ENCODE assay signal across 23 cellular contexts in genomic region chr2:43306197-43306596, GRCh38.
DNase-seq lines count a peak whose midpoint lies in the region; ATAC-seq and TF ChIP-seq lines count a peak whose summit lies in the region.
"Had no signal": no experiment of that assay in that cellular context is flagged by ENCODE, and none has a peak within 500 bp of the region (broad histone marks: within the 10 kb centered on the region; RNA-seq: fewer than 3 reads in every experiment).

No MANE protein-coding gene starts in this region.

- H2AFZ ChIP-seq in mesenchymal stem cell (ENCODE audit: low read depth, low read length): no peak overlapping the region

- 99% methylated on average over 5 of the region's 5 CpGs for WGBS in mesenchymal stem cell

- no peak overlapping the region for H2BK15ac ChIP-seq in mesenchymal stem cell (ENCODE audit: low read depth, poor library complexity, severe bottlenecking)

- H3K4me3 ChIP-seq in right atrium auricular region: no peak overlapping the region
- H3K4me3 ChIP-seq in mesenchymal stem cell (ENCODE audit: insufficient read depth in 1 of 2, low read depth in 1 of 2, low read length in 2 of 2): no peak overlapping the region
- no peak overlapping the region for H3K4me3 ChIP-seq in stomach smooth muscle (ENCODE audit: low read length in 2 of 2)
- H3K4me3 ChIP-seq: A549, SK-N-MC had no signal

- H3K9ac ChIP-seq in mesenchymal stem cell (ENCODE audit: low read length): peak overlapping the region; percentile 75
- no peak overlapping the region for H3K9ac ChIP-seq in stomach smooth muscle (ENCODE audit: low read length in 2 of 2)

- H3K14ac ChIP-seq in mesenchymal stem cell (ENCODE audit: low read length in 2 of 2): no peak overlapping the region

- no peak for DNase-seq in right atrium auricular region (ENCODE audit: low spot score)
- no peak for DNase-seq in left ventricle myocardium superior
- no peak for DNase-seq in mesenchymal stem cell
- DNase-seq in GM03348 (ENCODE audit: low spot score): no peak
- no peak for DNase-seq in activated T-cell treated with anti-CD3 and anti-CD28 coated beads, Interleukin-2, amount 50 U/mL, for 1 hour
- no peak for DNase-seq in omental fat pad (ENCODE audit: low spot score)
- DNase-seq: activated CD4-positive, alpha-beta T cell treated with anti-CD3 and anti-CD28 coated beads for 4 hours; activated CD8-positive, alpha-beta memory T cell treated with anti-CD3 and anti-CD28 coated beads for 24 hours; activated naive CD4-positive, alpha-beta T cell; activated T-cell treated with anti-CD3 and anti-CD28 coated beads, Interleukin-2, amount 50 U/mL, for 24 hours; CD8-positive, alpha-beta memory T cell; cortex of kidney; H7; Karpas-422; midbrain; NCI-H1694; NCI-H526; stimulated activated CD4-positive, alpha-beta T cell treated with anti-CD3 and anti-CD28 coated beads, Interleukin-1b, Interleukin-23, amount 100 ng/mL, for 48 hours; T-helper 17 cell had no signal

- peaks cover 12% of the 10 kb centered on the region for H3K79me1 ChIP-seq in mesenchymal stem cell (replicated peaks; ENCODE audit: low read length, poor library complexity, severe bottlenecking)

- no peak for TF ChIP-seq CTCF in right atrium auricular region (IDR thresholded peaks at IDR 0.05)
- TF ChIP-seq CTCF in omental fat pad (IDR thresholded peaks at IDR 0.05): no peak

- peak overlapping the region in 1 of 2 experiments; percentile 43 for H3K18ac ChIP-seq in mesenchymal stem cell (ENCODE audit: low read depth in 1 of 2, low read length in 2 of 2)

- intact Hi-C loops in left ventricle myocardium superior (cut with micrococcal nuclease): no loop called here

- peak overlapping the region; percentile 53 for H4K91ac ChIP-seq in mesenchymal stem cell (ENCODE audit: low read length)

- no peaks in the 10 kb centered on the region for H3K27me3 ChIP-seq in right atrium auricular region
- H3K27me3 ChIP-seq in mesenchymal stem cell (ENCODE audit: control insufficient read depth in 1 of 2, insufficient read depth in 1 of 2, low read length in 2 of 2): no peaks in the 10 kb centered on the region
- no peaks in the 10 kb centered on the region for H3K27me3 ChIP-seq in stomach smooth muscle (ENCODE audit: control insufficient read depth in 1 of 2, insufficient read depth in 2 of 2, low read length in 2 of 2)

- H2BK12ac ChIP-seq in mesenchymal stem cell (ENCODE audit: low read length in 2 of 2): peak overlapping the region in 1 of 2 experiments; percentile 75

- peak overlapping the region; percentile 76 to 84 for H3K27ac ChIP-seq in right atrium auricular region
- no peak overlapping the region for H3K27ac ChIP-seq in mesenchymal stem cell (ENCODE audit: low read length, poor library complexity, severe bottlenecking)
- peak overlapping the region; percentile 80 for H3K27ac ChIP-seq in stomach smooth muscle (ENCODE audit: low read length)
- H3K27ac ChIP-seq: SK-N-MC had no signal

- H3K4me1 ChIP-seq in right atrium auricular region (peaks cover 0 to 58% of the 10 kb centered on the region in 2 donors), mesenchymal stem cell (ENCODE audit: control insufficient read depth, insufficient read depth, low read depth, low read length) (no peaks in the 10 kb centered on the region), stomach smooth muscle (ENCODE audit: control insufficient read depth, insufficient read depth, low read length) (peaks cover 24% of the 10 kb centered on the region)

- no peaks in the 10 kb centered on the region for H3K36me3 ChIP-seq in right atrium auricular region
- H3K36me3 ChIP-seq in mesenchymal stem cell (ENCODE audit: control insufficient read depth in 1 of 2, insufficient read depth in 2 of 2, low read depth in 1 of 2, low read length in 2 of 2): no peaks in the 10 kb centered on the region
- H3K36me3 ChIP-seq in stomach smooth muscle (ENCODE audit: control insufficient read depth in 2 of 2, insufficient read depth in 2 of 2, low read length in 2 of 2): no peaks in the 10 kb centered on the region

- no peak overlapping the region for H2BK5ac ChIP-seq in mesenchymal stem cell (ENCODE audit: low read depth, low read length, poor library complexity, severe bottlenecking)

- ATAC-seq in left ventricle myocardium superior (no peak), HG03095 (IDR thresholded peaks at IDR 0.05; ENCODE audit: unreplicated experiment) (no peak), omental fat pad (ENCODE audit: low FRiP score) (no peak)
- ATAC-seq: T-helper 17 cell had no signal

- H3K4me2 ChIP-seq in mesenchymal stem cell (ENCODE audit: low read length, poor library complexity, severe bottlenecking): no peak overlapping the region
- H3K4me2 ChIP-seq: A549 had no signal

- H3K9me3 ChIP-seq in right atrium auricular region: no peaks in the 10 kb centered on the region
- no peaks in the 10 kb centered on the region for H3K9me3 ChIP-seq in mesenchymal stem cell (ENCODE audit: control insufficient read depth, low read length)
- H3K9me3 ChIP-seq in stomach smooth muscle (ENCODE audit: control insufficient read depth in 2 of 2, low read length in 2 of 2): no peaks in the 10 kb centered on the region
- H3K9me3 ChIP-seq: A549 had no signal

- peak overlapping the region; percentile 41 for H4K8ac ChIP-seq in mesenchymal stem cell (ENCODE audit: low read length)

- H3K4ac ChIP-seq in mesenchymal stem cell (ENCODE audit: low read depth in 1 of 2, low read length in 2 of 2): no peak overlapping the region

- no peak overlapping the region for H2AK5ac ChIP-seq in mesenchymal stem cell (ENCODE audit: low read length, severe bottlenecking)

- no peak overlapping the region for H3K23ac ChIP-seq in mesenchymal stem cell (ENCODE audit: low read length in 2 of 2)

- peak overlapping the region; percentile 75 for H2BK120ac ChIP-seq in mesenchymal stem cell (ENCODE audit: low read depth, low read length)
